ENCODE assay signal across 10 cellular contexts in genomic region chr10:77179015-77179695, GRCh38.
A peak's percentile ranks its signal among the peaks of the same experiment; 100 is the strongest.
DNase-seq lines count a peak whose midpoint lies in the region; ATAC-seq and TF ChIP-seq lines count a peak whose summit lies in the region.
"Had no signal": no experiment of that assay in that cellular context is flagged by ENCODE, and none has a peak within 500 bp of the region (broad histone marks: within the 10 kb centered on the region; RNA-seq: fewer than 3 reads in every experiment).

No MANE protein-coding gene starts in this region.

- H3K4me1 ChIP-seq in GM23248 (ENCODE audit: insufficient read depth) (peaks cover 24% of the 10 kb centered on the region), skeletal muscle satellite cell (ENCODE audit: control insufficient read depth, insufficient read depth, low read length) (peaks cover 29% of the 10 kb centered on the region)

- peak overlapping the region; percentile 47 for H3K27ac ChIP-seq in GM23248

- H3F3A ChIP-seq in GM23248 (ENCODE audit: insufficient read depth): peaks cover 16% of the 10 kb centered on the region; the same call in 1 of the 2 replicates

- H3K9ac ChIP-seq in GM23248 (peak overlapping the region; percentile 9; the same call in 1 of the 2 replicates), skeletal muscle satellite cell (ENCODE audit: low read depth, low read length) (peak overlapping the region; percentile 32)

- peak; percentile 88 for ATAC-seq in WTC11
- peak; percentile 64 for ATAC-seq in left ventricle myocardium superior
- ATAC-seq in HG02884 (IDR thresholded peaks at IDR 0.05; ENCODE audit: unreplicated experiment): no peak
- ATAC-seq: GM12878 had no signal

- WGBS in GM23248 (ENCODE audit: low coverage in 1 of 2, low lambda C conversion rate in 2 of 2, missing lambda C conversion rate in 2 of 2), 2 experiments: 49 to 51% methylated on average over 12 of the region's 12 CpGs

- H3K79me2 ChIP-seq in GM23248 (ENCODE audit: insufficient read depth): no peaks in the 10 kb centered on the region

- DNase-seq in GM23248 (peak; percentile 94), WTC11 (ENCODE audit: low spot score) (no peak), left ventricle myocardium superior (no peak), NCI-H1092 treated with DMSO at 0.1 percent for 48 hours (lab: John Stamatoyannopoulos, UW) (no peak), NCI-H2196 treated with DMSO at 0.1 percent for 48 hours (lab: John Stamatoyannopoulos, UW; ENCODE audit: unreplicated experiment) (no peak)
- DNase-seq in activated CD8-positive, alpha-beta memory T cell treated with anti-CD3 and anti-CD28 coated beads, Interleukin-2, amount 50 U/mL, for 4 hours: no peak
- DNase-seq: NCI-H1436 had no signal

- no peak overlapping the region for H3K4me3 Mint-ChIP-seq in WTC11

- H4K20me1 ChIP-seq in GM23248 (ENCODE audit: insufficient read depth): no peaks in the 10 kb centered on the region

- peak overlapping the region; percentile 56 for H2AFZ ChIP-seq in GM23248

- H3K9me3 ChIP-seq in GM23248 (ENCODE audit: low read depth) (no peaks in the 10 kb centered on the region), skeletal muscle satellite cell (replicated peaks; ENCODE audit: low read length) (no peaks in the 10 kb centered on the region)

- H3K9me2 ChIP-seq in GM23248 (ENCODE audit: insufficient read depth): no peaks in the 10 kb centered on the region

- TF ChIP-seq CTCF in WTC11 (IDR thresholded peaks at IDR 0.05): no peak

- H3K27me3 ChIP-seq in GM23248 (replicated peaks; ENCODE audit: insufficient read depth) (no peaks in the 10 kb centered on the region), skeletal muscle satellite cell (ENCODE audit: control insufficient read depth, insufficient read depth, low read length) (no peaks in the 10 kb centered on the region)

- intact Hi-C loops in left ventricle myocardium superior (cut with micrococcal nuclease): no loop called here

- H3K27me3 Mint-ChIP-seq in WTC11 (ENCODE audit: low read depth): no peaks in the 10 kb centered on the region

- in situ Hi-C loops in GM23248 (cut with MboI): loop anchor here (10.0 kb wide), 1 partner anchor 316 kb away; no protein-coding TSS in a partner anchor

- CTCF ChIA-PET in WTC11 (lab: Charles Lee): interaction anchor here (1.0 to 1.2 kb wide), 2 partner anchors 9 to 13 kb away, joined by 4 to 5 read pairs; no protein-coding TSS in a partner anchor

- POLR2A ChIA-PET in WTC11 (lab: Charles Lee): no interaction called here

- H3K4me3 ChIP-seq in GM23248: peak overlapping the region; percentile 22; the same call in 1 of the 2 replicates
- no peak overlapping the region for H3K4me3 ChIP-seq in skeletal muscle satellite cell (ENCODE audit: low read length)
- H3K4me3 ChIP-seq: GM12878 had no signal

- peaks cover 9% of the 10 kb centered on the region for H3K4me1 Mint-ChIP-seq in WTC11

- H3K36me3 Mint-ChIP-seq in WTC11: no peaks in the 10 kb centered on the region

- H3K9me3 Mint-ChIP-seq in WTC11: no peaks in the 10 kb centered on the region; the same call in 1 of the 2 replicates

- H3K27ac Mint-ChIP-seq in WTC11: no peak overlapping the region

- no peaks in the 10 kb centered on the region for H3K36me3 ChIP-seq in GM23248 (ENCODE audit: low read depth)
- no peaks in the 10 kb centered on the region for H3K36me3 ChIP-seq in skeletal muscle satellite cell (ENCODE audit: insufficient read depth, low read length)

- H3K4me2 ChIP-seq in GM23248 (ENCODE audit: unreplicated experiment) (peak overlapping the region; percentile 29), skeletal muscle satellite cell (ENCODE audit: low read length) (peak overlapping the region; percentile 41)

TF ChIP-seq in WTC11, 78 proteins besides CTCF, POLR2A, EP300 and RAD21:
- TF ChIP-seq MYBL2 (CRISPR knock-in tag; IDR thresholded peaks at IDR 0.05) (no peak), GTF2I (CRISPR knock-in tag; conservative IDR thresholded peaks at IDR 0.05) (peak; percentile 93)
